In the genomic region with DNA sequence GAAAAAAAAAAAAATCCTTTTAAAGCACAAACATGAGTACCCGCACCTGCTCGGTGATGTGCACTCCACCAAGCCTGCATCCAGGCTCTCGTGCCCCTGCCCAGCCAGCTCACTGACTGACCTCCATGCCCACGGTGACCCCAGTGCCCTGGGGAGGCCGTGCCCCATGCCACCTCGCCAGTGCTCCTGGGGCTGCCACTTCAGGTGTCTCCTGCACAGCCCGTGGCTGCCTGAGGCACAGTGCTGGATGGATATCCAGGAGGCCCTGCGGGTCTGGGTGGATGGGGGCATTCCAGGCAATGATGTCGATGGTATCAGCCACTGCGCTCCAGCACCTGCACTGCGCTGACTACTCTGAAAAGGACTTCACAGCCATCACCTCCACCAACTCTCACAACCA, we compare ENCODE assay signal across 30 cellular contexts. TPM values are rescaled to one million over a fixed set of nuclear protein-coding genes. Genes with fewer than 3 reads are reported as not detected.
"Had no signal": no experiment of that assay in that cellular context is flagged by ENCODE, and none has a peak within 500 bp of the region (broad histone marks: within the 10 kb centered on the region; RNA-seq: fewer than 3 reads in every experiment).

No MANE protein-coding gene starts in this region.

- H3K36me3 ChIP-seq: uterus had no signal

- H2AFZ ChIP-seq: hepatocyte had no signal

- H3K4me3 ChIP-seq: ascending aorta, cardiac muscle cell, coronary artery, dorsolateral prefrontal cortex, gastrocnemius medialis, hepatocyte, right atrium auricular region, thoracic aorta, uterus had no signal

- DNase-seq: activated CD4-positive, alpha-beta T cell treated with anti-CD3 and anti-CD28 coated beads for 48 hours; activated CD4-positive, alpha-beta T cell treated with anti-CD3 and anti-CD28 coated beads, Interleukin-2, amount 50 U/mL, for 48 hours; activated CD8-positive, alpha-beta memory T cell treated with anti-CD3 and anti-CD28 coated beads for 24 hours; activated gamma-delta T cell; activated naive CD4-positive, alpha-beta T cell treated with anti-CD3 and anti-CD28 coated beads, Interleukin-2, amount 10 ng/mL, durations not matched to agents 7 days and 5 days; activated naive CD8-positive, alpha-beta T cell treated with anti-CD3 and anti-CD28 coated beads, Interleukin-2, amount 10 ng/mL, durations not matched to agents 7 days and 5 days; cerebellar nuclear complex; dorsolateral prefrontal cortex; effector memory CD4-positive, alpha-beta T cell; gastrocnemius medialis; glutamatergic neuron; islet precursor cell; naive B cell; nucleus accumbens; stimulated activated naive CD4-positive, alpha-beta T cell treated with Interleukin-2 at 50 U/mL for 16 hours; T-helper 9 cell; uterus had no signal

- H3K4me3 Mint-ChIP-seq: activated naive CD4-positive, alpha-beta T cell treated with anti-CD3 and anti-CD28 coated beads, Interleukin-2, amount 10 ng/mL, durations not matched to agents 7 days and 5 days; activated naive CD8-positive, alpha-beta T cell treated with anti-CD3 and anti-CD28 coated beads, Interleukin-2, amount 10 ng/mL, durations not matched to agents 7 days and 5 days; brain; T-helper 1 cell treated with Interleukin-12 subunit alpha and Interleukin-12 subunit beta and Interleukin-4 antibody, amounts not matched to agents 30 μg/mL and 1 μg/mL, for 36 hours; type B pancreatic cell had no signal

- H3K4me2 ChIP-seq: hepatocyte had no signal

- H3K27me3 ChIP-seq: ascending aorta, cardiac muscle cell, dorsolateral prefrontal cortex, gastrocnemius medialis, hepatocyte, right atrium auricular region, uterus had no signal

- H3K9me3 ChIP-seq: ascending aorta, gastrocnemius medialis, right atrium auricular region, thoracic aorta, uterus had no signal

- H3K9me3 Mint-ChIP-seq: activated naive CD4-positive, alpha-beta T cell treated with anti-CD3 and anti-CD28 coated beads, Interleukin-2, amount 10 ng/mL, durations not matched to agents 7 days and 5 days; activated naive CD8-positive, alpha-beta T cell treated with anti-CD3 and anti-CD28 coated beads, Interleukin-2, amount 10 ng/mL, durations not matched to agents 7 days and 5 days; brain; naive B cell; T-helper 1 cell treated with Interleukin-12 subunit alpha and Interleukin-12 subunit beta and Interleukin-4 antibody, amounts not matched to agents 30 μg/mL and 1 μg/mL, for 36 hours; type B pancreatic cell had no signal

- FAIRE-seq: TTC549 had no signal

- H3K4me1 ChIP-seq: ascending aorta had no signal

- H3K27me3 Mint-ChIP-seq: activated naive CD4-positive, alpha-beta T cell treated with anti-CD3 and anti-CD28 coated beads, Interleukin-2, amount 10 ng/mL, durations not matched to agents 7 days and 5 days; activated naive CD8-positive, alpha-beta T cell treated with anti-CD3 and anti-CD28 coated beads, Interleukin-2, amount 10 ng/mL, durations not matched to agents 7 days and 5 days; brain; naive B cell; type B pancreatic cell had no signal

- ATAC-seq: activated CD4-positive, CD25-positive, alpha-beta regulatory T cell treated with anti-CD3 and anti-CD28 coated beads, Interleukin-2, amount 50 U/mL, for 24 hours; gastrocnemius medialis; left ventricle myocardium superior had no signal

- H3K27ac Mint-ChIP-seq: activated naive CD8-positive, alpha-beta T cell treated with anti-CD3 and anti-CD28 coated beads, Interleukin-2, amount 10 ng/mL, durations not matched to agents 7 days and 5 days; T-helper 1 cell treated with Interleukin-12 subunit alpha and Interleukin-12 subunit beta and Interleukin-4 antibody, amounts not matched to agents 30 μg/mL and 1 μg/mL, for 36 hours had no signal

- H3K27ac ChIP-seq: ascending aorta, cardiac muscle cell, coronary artery, dorsolateral prefrontal cortex, gastrocnemius medialis, hepatocyte, right atrium auricular region, thoracic aorta, uterus, VCaP had no signal

RNA-seq across cellular contexts. Expression of gene TMEM86B, which starts 21.3 kb away (rescaled TPM):
- total RNA-seq: ascending aorta had no signal

RNA-seq across cellular contexts. Expression of gene BRSK1, which starts 34.0 kb away (rescaled TPM):
- total RNA-seq: gastrocnemius medialis had no signal

RNA-seq across cellular contexts. Expression of gene PTPRH, which starts 40.5 kb away (rescaled TPM):
- total RNA-seq: activated naive CD8-positive, alpha-beta T cell treated with anti-CD3 and anti-CD28 coated beads, Interleukin-2, amount 10 ng/mL, durations not matched to agents 7 days and 5 days had no signal
